Comparison of ENCODE assay signal across 8 cellular contexts in genomic region chr17:35257080-35257701, GRCh38. TPM values are rescaled to one million over a fixed set of nuclear protein-coding genes. Genes with fewer than 3 reads are reported as not detected.
DNase-seq lines count a peak whose midpoint lies in the region; ATAC-seq and TF ChIP-seq lines count a peak whose summit lies in the region.

No MANE protein-coding gene starts in this region.

- H3K36me3 ChIP-seq in H7 (replicated peaks; ENCODE audit: control insufficient read depth, insufficient read depth, low read length) = no peaks in the 10 kb centered on the region

- H3K4me3 ChIP-seq in H7 (ENCODE audit: insufficient read depth, low read depth, low read length) = no peak overlapping the region

- peak overlapping the region; percentile 91 for H3K27ac ChIP-seq in VCaP

- no peaks in the 10 kb centered on the region for H3K27me3 ChIP-seq in H7 (ENCODE audit: control insufficient read depth, insufficient read depth, low read length)

- peak; percentile 35 for ATAC-seq in left lobe of liver
- no peak for ATAC-seq in HG03469 (IDR thresholded peaks at IDR 0.05; ENCODE audit: unreplicated experiment)
- no peak for ATAC-seq in GM21423 (IDR thresholded peaks at IDR 0.05; ENCODE audit: unreplicated experiment)

- TF ChIP-seq CTCF in VCaP (conservative IDR thresholded peaks at IDR 0.05) = no peak

- DNase-seq in AG08396 (ENCODE audit: low spot score) (peak; percentile 10), LHCN-M2 (ENCODE audit: low read depth) (peak; percentile 70), left lobe of liver (ENCODE audit: low spot score) (peak; percentile 66), H7 (no peak)
- no peak for DNase-seq in activated CD4-positive, alpha-beta T cell treated with anti-CD3 and anti-CD28 coated beads for 1 hour

RNA-seq across cellular contexts. Expression of gene SLFN5, which starts 14.3 kb away (rescaled TPM):
- total RNA-seq in LHCN-M2 (2014; rRNA removed) (38.5 and 43.5 TPM in 2 replicates), left lobe of liver (5.2 TPM)
- 9.2 TPM for polyA plus RNA-seq in LHCN-M2 (2012)
- 8.2 and 9.2 TPM in 2 replicates for total RNA-seq in H7 (2014; rRNA removed; shearing (Covaris generic))

Comparison
In these comparisons a context has a peak if more than half of its experiments do, and no peak if none do; other contexts are left out.
1. DNase-seq: peak in AG08396 (single experiment), LHCN-M2 (single experiment) and left lobe of liver (single experiment); none in H7 (single experiment) and activated CD4-positive, alpha-beta T cell treated with anti-CD3 and anti-CD28 coated beads for 1 hour (single experiment).